ENCODE assay signal across 16 cellular contexts in the genomic region with DNA sequence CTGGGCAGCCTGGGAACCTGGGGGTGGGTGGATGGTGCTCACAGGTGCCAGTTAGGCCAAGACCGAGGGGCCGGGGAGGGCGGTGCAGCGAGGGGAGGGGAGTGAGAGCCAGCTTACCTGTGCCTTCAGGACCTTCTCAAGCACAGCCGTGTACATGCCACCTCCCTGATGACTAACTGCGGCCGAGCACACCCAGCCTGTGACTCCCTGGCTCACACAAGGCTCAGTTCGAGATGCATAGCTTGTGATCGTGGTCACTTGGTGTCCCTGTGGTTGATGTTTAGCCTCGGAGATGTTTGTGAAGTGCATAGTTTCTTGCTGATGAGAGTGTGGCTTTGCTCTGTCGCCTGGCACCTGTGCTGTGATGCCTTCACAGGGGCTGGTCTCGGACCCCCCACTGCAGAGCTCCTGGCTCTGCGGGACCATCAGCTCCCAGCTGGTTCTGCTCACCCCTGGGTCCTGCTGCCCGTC.
DNase-seq lines count a peak whose midpoint lies in the region; ATAC-seq, FAIRE-seq and TF ChIP-seq lines count a peak whose summit lies in the region.
"Had no signal": no experiment of that assay in that cellular context is flagged by ENCODE, and none has a peak within 500 bp of the region (broad histone marks: within the 10 kb centered on the region; RNA-seq: fewer than 3 reads in every experiment).

No MANE protein-coding gene starts in this region.

- WGBS in neuronal stem cell (ENCODE audit: extremely low coverage in 2 of 2, insufficient read length in 2 of 2, insufficient replicate concordance in 1 of 2), 2 donors = no CpG with 5 or more reads among the region's 14 CpGs

- no peak overlapping the region for H4K8ac ChIP-seq in neuronal stem cell (ENCODE audit: low read depth, low read length)

- H2BK120ac ChIP-seq in neuronal stem cell (ENCODE audit: low read depth, low read length) = no peak overlapping the region

- H3K14ac ChIP-seq in neuronal stem cell (ENCODE audit: low read length) = no peak overlapping the region

- H3K36me3 ChIP-seq in bronchial epithelial cell (ENCODE audit: control insufficient read depth, insufficient read depth, low read length) = no peaks in the 10 kb centered on the region
- no peaks in the 10 kb centered on the region for H3K36me3 ChIP-seq in neuronal stem cell (replicated peaks in 1 of 2; ENCODE audit: control insufficient read depth in 2 of 2, insufficient read depth in 2 of 2, low read length in 2 of 2)
- H3K36me3 ChIP-seq: prostate gland had no signal

- TF ChIP-seq CTCF in bronchial epithelial cell (IDR thresholded peaks at IDR 0.05; ENCODE audit: insufficient read depth, low read length, severe bottlenecking) = no peak

- H3K4me2 ChIP-seq in neuronal stem cell (ENCODE audit: insufficient read depth, low read length, poor library complexity, severe bottlenecking) = no peak overlapping the region

- H3K27ac ChIP-seq in neuronal stem cell (replicated peaks; ENCODE audit: low read length) = no peak overlapping the region
- H3K27ac ChIP-seq: coronary artery, prostate gland had no signal

- ATAC-seq in GM18502 (IDR thresholded peaks at IDR 0.05; ENCODE audit: poor library complexity, unreplicated experiment) = no peak
- ATAC-seq in GM21528 (IDR thresholded peaks at IDR 0.05; ENCODE audit: low FRiP score, unreplicated experiment) = no peak

- H3K23ac ChIP-seq in neuronal stem cell (ENCODE audit: low read depth, low read length, poor library complexity) = peak overlapping the region; percentile 3

- peak overlapping the region; percentile 41 for H3K18ac ChIP-seq in neuronal stem cell (ENCODE audit: low read length)

- no peak overlapping the region for H2AK5ac ChIP-seq in neuronal stem cell (ENCODE audit: low read depth, low read length)

- H3K4me3 ChIP-seq in bronchial epithelial cell (ENCODE audit: low read depth, low read length) (no peak overlapping the region), neuronal stem cell (ENCODE audit: low read length in 2 of 2) (no peak overlapping the region)
- H3K4me3 ChIP-seq: coronary artery, prostate gland had no signal

- H3K79me1 ChIP-seq in neuronal stem cell (ENCODE audit: low read depth, low read length) = no peaks in the 10 kb centered on the region

- H2BK15ac ChIP-seq in neuronal stem cell (ENCODE audit: low read length) = no peak overlapping the region

- H3K9me3 ChIP-seq in neuronal stem cell (replicated peaks in 1 of 2; ENCODE audit: control insufficient read depth in 2 of 2, insufficient read depth in 1 of 2, low read depth in 1 of 2, low read length in 2 of 2) = no peaks in the 10 kb centered on the region
- H3K9me3 ChIP-seq: prostate gland had no signal

- FAIRE-seq in bronchial epithelial cell (lab: Jason Lieb, UNC) = peak; percentile 62
- FAIRE-seq: HTR-8/SVneo had no signal

- DNase-seq in Caki2 (ENCODE audit: low read depth) (peak; percentile 96), HT-29 (ENCODE audit: low spot score) (peak; percentile 55), bronchial epithelial cell (ENCODE audit: low read depth) (no peak), neuronal stem cell (ENCODE audit: low spot score) (no peak), NCI-H187 (lab: John Stamatoyannopoulos, UW) (no peak), cerebellar nuclear complex (lab: John Stamatoyannopoulos, UW) (no peak)
- DNase-seq: activated CD4-positive, alpha-beta memory T cell treated with anti-CD3 and anti-CD28 coated beads, Interleukin-2, amount 10 ng/mL, durations not matched to agents 7 days and 5 days; activated T-cell treated with anti-CD3 and anti-CD28 coated beads, Interleukin-2, amount 50 U/mL, for 48 hours; DMS79; nephron progenitor cell; T-helper 2 cell had no signal

- H4K91ac ChIP-seq in neuronal stem cell (ENCODE audit: low read depth, low read length, poor library complexity) = no peak overlapping the region

- H2AFZ ChIP-seq in neuronal stem cell (ENCODE audit: low read length) = no peak overlapping the region

- H3K4ac ChIP-seq in neuronal stem cell (ENCODE audit: low read length) = no peak overlapping the region

- in situ Hi-C loops in Caki2 (cut with HindIII; ENCODE audit: low pct_unique_long_range_greater_than_20kb, low sequenced_read_pairs) = no loop called here

- H3K4me1 ChIP-seq in neuronal stem cell (ENCODE audit: control insufficient read depth in 2 of 2, insufficient read depth in 1 of 2, low read depth in 1 of 2, low read length in 2 of 2) = no peaks in the 10 kb centered on the region
- H3K4me1 ChIP-seq: prostate gland had no signal

- H2BK5ac ChIP-seq in neuronal stem cell (ENCODE audit: low read length) = no peak overlapping the region

- H3K9ac ChIP-seq in neuronal stem cell (ENCODE audit: low read depth, low read length, poor library complexity) = no peak overlapping the region

- no peaks in the 10 kb centered on the region for H3K27me3 ChIP-seq in bronchial epithelial cell (ENCODE audit: control insufficient read depth, insufficient read depth, low read length)
- H3K27me3 ChIP-seq in neuronal stem cell (ENCODE audit: control insufficient read depth in 3 of 3, insufficient read depth in 3 of 3, low read depth in 1 of 3, low read length in 3 of 3) = peaks cover 0 to 10% (median 0%) of the 10 kb centered on the region in 3 experiments

- H2BK12ac ChIP-seq in neuronal stem cell (ENCODE audit: low read length) = peak overlapping the region; percentile 49

Comparison
In these comparisons a context has a peak if more than half of its experiments do, and no peak if none do; other contexts are left out.
1. DNase-seq: peak in Caki2 (single experiment) and HT-29 (single experiment); none in bronchial epithelial cell (single experiment), neuronal stem cell (single experiment), NCI-H187 (0 of 2) and cerebellar nuclear complex (0 of 2).